In the genomic region with DNA sequence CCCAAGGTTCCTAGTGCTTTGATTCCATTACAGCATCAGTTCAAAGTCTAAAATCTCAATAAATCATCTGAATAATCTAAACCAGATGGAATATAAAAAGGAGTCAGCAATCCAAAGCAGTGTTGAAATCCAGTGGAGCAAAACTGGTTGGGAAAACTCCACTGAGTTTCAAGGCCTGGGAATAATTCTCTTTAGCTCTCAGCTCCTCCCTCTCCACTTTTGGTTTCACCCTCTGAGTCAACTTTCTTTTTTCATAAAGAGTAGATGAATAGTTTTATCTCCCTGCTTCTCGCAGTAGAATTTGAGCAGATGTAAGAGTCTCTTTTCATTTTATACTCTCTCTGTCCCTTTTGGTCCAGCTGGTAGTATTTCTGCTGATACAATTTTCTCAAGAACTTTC, we compare ENCODE assay signal across 1 cellular context.
TF ChIP-seq lines count a peak whose summit lies in the region.

No MANE protein-coding gene starts in this region.

TF ChIP-seq in GM12878, 131 proteins besides CTCF, POLR2A, EP300 and RAD21 (continued from another document):
- TF ChIP-seq, protein P1, sequence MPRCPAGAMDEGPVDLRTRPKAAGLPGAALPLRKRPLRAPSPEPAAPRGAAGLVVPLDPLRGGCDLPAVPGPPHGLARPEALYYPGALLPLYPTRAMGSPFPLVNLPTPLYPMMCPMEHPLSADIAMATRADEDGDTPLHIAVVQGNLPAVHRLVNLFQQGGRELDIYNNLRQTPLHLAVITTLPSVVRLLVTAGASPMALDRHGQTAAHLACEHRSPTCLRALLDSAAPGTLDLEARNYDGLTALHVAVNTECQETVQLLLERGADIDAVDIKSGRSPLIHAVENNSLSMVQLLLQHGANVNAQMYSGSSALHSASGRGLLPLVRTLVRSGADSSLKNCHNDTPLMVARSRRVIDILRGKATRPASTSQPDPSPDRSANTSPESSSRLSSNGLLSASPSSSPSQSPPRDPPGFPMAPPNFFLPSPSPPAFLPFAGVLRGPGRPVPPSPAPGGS (IDR thresholded peaks at IDR 0.05; ENCODE audit: borderline replicate concordance, insufficient read depth, low read depth, low read length, poor library complexity, severe bottlenecking), result no peak
- TF ChIP-seq, protein P2, sequence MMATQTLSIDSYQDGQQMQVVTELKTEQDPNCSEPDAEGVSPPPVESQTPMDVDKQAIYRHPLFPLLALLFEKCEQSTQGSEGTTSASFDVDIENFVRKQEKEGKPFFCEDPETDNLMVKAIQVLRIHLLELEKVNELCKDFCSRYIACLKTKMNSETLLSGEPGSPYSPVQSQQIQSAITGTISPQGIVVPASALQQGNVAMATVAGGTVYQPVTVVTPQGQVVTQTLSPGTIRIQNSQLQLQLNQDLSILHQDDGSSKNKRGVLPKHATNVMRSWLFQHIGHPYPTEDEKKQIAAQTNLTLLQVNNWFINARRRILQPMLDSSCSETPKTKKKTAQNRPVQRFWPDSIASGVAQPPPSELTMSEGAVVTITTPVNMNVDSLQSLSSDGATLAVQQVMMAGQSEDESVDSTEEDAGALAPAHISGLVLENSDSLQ (IDR thresholded peaks at IDR 0.05), result no peak
- no peak for TF ChIP-seq NFXL1 (IDR thresholded peaks at IDR 0.05; ENCODE audit: borderline replicate concordance)
- TF ChIP-seq MTA2 (IDR thresholded peaks at IDR 0.05; ENCODE audit: low read depth), result no peak
- no peak for TF ChIP-seq ZBTB11 (CRISPR knock-in tag; IDR thresholded peaks at IDR 0.05)
- TF ChIP-seq CEBPZ (IDR thresholded peaks at IDR 0.05; ENCODE audit: low read depth, low read length), result no peak
- TF ChIP-seq BMI1 (IDR thresholded peaks at IDR 0.05; ENCODE audit: borderline replicate concordance), result no peak
- no peak for TF ChIP-seq SMC3 (IDR thresholded peaks at IDR 0.05; ENCODE audit: borderline replicate concordance, low read length)
TF ChIP-seq in GM12878: peak in this region for 0.
